In genomic region chr15:25739687-25740121, GRCh38 we compare ENCODE assay signal across 8 cellular contexts.
DNase-seq lines count a peak whose midpoint lies in the region; ATAC-seq and TF ChIP-seq lines count a peak whose summit lies in the region.

No MANE protein-coding gene starts in this region.

- no peaks in the 10 kb centered on the region for H3K9me3 Mint-ChIP-seq in Caco-2 (ENCODE audit: unreplicated experiment)

- no peaks in the 10 kb centered on the region for H3K9me3 ChIP-seq in Caco-2
- H3K9me3 ChIP-seq in HEK293 (ENCODE audit: control insufficient read depth, insufficient read depth, low read depth, low read length) = no peaks in the 10 kb centered on the region
- H3K9me3 ChIP-seq in OCI-LY7 (ENCODE audit: low read length) = no peaks in the 10 kb centered on the region
- H3K9me3 ChIP-seq in osteoblast (ENCODE audit: low read depth, low read length) = no peaks in the 10 kb centered on the region
- H3K9me3 ChIP-seq in ovary = no peaks in the 10 kb centered on the region

- no peaks in the 10 kb centered on the region for H4K20me1 ChIP-seq in OCI-LY7 (ENCODE audit: insufficient read depth, low read length)
- no peaks in the 10 kb centered on the region for H4K20me1 ChIP-seq in osteoblast (ENCODE audit: insufficient read depth, low read length)

- peaks cover 3% of the 10 kb centered on the region for H3K27me3 Mint-ChIP-seq in Caco-2 (ENCODE audit: insufficient read depth, unreplicated experiment)

- intact Hi-C loops in Caco-2 (cut with micrococcal nuclease; ENCODE audit: unreplicated experiment) = loop anchor here (1.0 kb wide), 1 partner anchor 195 kb away; no protein-coding TSS in a partner anchor
- intact Hi-C loops in OCI-LY7 (cut with micrococcal nuclease; ENCODE audit: unreplicated experiment) = loop anchor here (1.0 to 5.0 kb wide), 3 partner anchors 21 to 195 kb away; no protein-coding TSS in a partner anchor
- intact Hi-C loops in ovary (cut with DNase I) = loop anchor here in 1 of 4 donors (10.0 kb wide), 1 partner anchor 65 kb away; no protein-coding TSS in a partner anchor

- H3K36me3 Mint-ChIP-seq in Caco-2 (ENCODE audit: insufficient read depth, unreplicated experiment) = no peaks in the 10 kb centered on the region

- no peak for TF ChIP-seq POLR2A in ovary (IDR thresholded peaks at IDR 0.05)

- CTCF ChIA-PET in Caco-2 (lab: Charles Lee) = interaction anchor here (1.0 kb wide), 1 partner anchor 194 kb away, joined by 7 read pairs; no protein-coding TSS in a partner anchor
- CTCF ChIA-PET in HEK293 (lab: Yijun Ruan, JAX) = no interaction called here
- CTCF ChIA-PET in OCI-LY7 (lab: Charles Lee; ENCODE audit: unreplicated experiment) = no interaction called here

- H3K27me3 ChIP-seq in Caco-2 (replicated peaks; ENCODE audit: control insufficient read depth, insufficient read depth, low read length) (no peaks in the 10 kb centered on the region), osteoblast (ENCODE audit: insufficient read depth, low read length) (no peaks in the 10 kb centered on the region), ovary (no peaks in the 10 kb centered on the region)

- no peaks in the 10 kb centered on the region for H3K9me2 ChIP-seq in OCI-LY7 (ENCODE audit: insufficient read depth, low read length)

- H2AFZ ChIP-seq in OCI-LY7 (ENCODE audit: low read length) (no peak overlapping the region), osteoblast (ENCODE audit: low read length) (no peak overlapping the region)

- H3K79me2 ChIP-seq in OCI-LY7 (ENCODE audit: insufficient read depth, low read depth, low read length) (no peaks in the 10 kb centered on the region), osteoblast (ENCODE audit: insufficient read depth, low read length) (peaks cover 6% of the 10 kb centered on the region)

- H3K27ac Mint-ChIP-seq in Caco-2 (ENCODE audit: unreplicated experiment) = no peak overlapping the region

- 58 to 69% (median 65%) methylated on average over 7 of the region's 7 CpGs for WGBS in ovary, 3 donors

- POLR2A ChIA-PET in Caco-2 (lab: Charles Lee) (no interaction called here), HEK293 (lab: Yijun Ruan, JAX) (no interaction called here), OCI-LY7 (lab: Charles Lee) (no interaction called here)

- no peak for ATAC-seq in GM18867 (IDR thresholded peaks at IDR 0.05; ENCODE audit: unreplicated experiment)

- H3K4me1 ChIP-seq in Caco-2 (no peaks in the 10 kb centered on the region), HEK293 (ENCODE audit: control insufficient read depth, insufficient read depth, low read length) (no peaks in the 10 kb centered on the region), OCI-LY7 (ENCODE audit: insufficient read depth, low read length, poor library complexity, severe bottlenecking) (no peaks in the 10 kb centered on the region), osteoblast (ENCODE audit: insufficient read depth, low read length) (peaks cover 20% of the 10 kb centered on the region), ovary (ENCODE audit: insufficient read depth) (peaks cover 4% of the 10 kb centered on the region)

- TF ChIP-seq CTCF in Caco-2 (IDR thresholded peaks at IDR 0.05; ENCODE audit: insufficient read depth in 1 of 2, low read depth in 1 of 2, low read length in 1 of 2, severe bottlenecking in 1 of 2, unreplicated experiment in 1 of 2) (peak; percentile 13 to 30), HEK293 (tag by site-specific recombination; IDR thresholded peaks at IDR 0.05) (no peak), OCI-LY7 (conservative IDR thresholded peaks at IDR 0.05; ENCODE audit: low read length) (peak; percentile 76), osteoblast (IDR thresholded peaks at IDR 0.05; ENCODE audit: extremely low read depth, low read depth, low read length) (peak; percentile 53), ovary (IDR thresholded peaks at IDR 0.05) (no peak)

- H3K27ac ChIP-seq in HEK293 (ENCODE audit: extremely low read depth, low read depth, low read length) (no peak overlapping the region), OCI-LY7 (ENCODE audit: low read depth, low read length, poor library complexity, severe bottlenecking) (no peak overlapping the region), osteoblast (ENCODE audit: low read depth, low read length) (no peak overlapping the region), ovary (no peak overlapping the region)

- H3K4me2 ChIP-seq in OCI-LY7 (ENCODE audit: low read length) = peak overlapping the region; percentile 24
- H3K4me2 ChIP-seq in osteoblast (ENCODE audit: insufficient read depth, low read length) = no peak overlapping the region

- no peak overlapping the region for H3K4me3 Mint-ChIP-seq in Caco-2 (ENCODE audit: unreplicated experiment)

- H3K4me3 ChIP-seq in Caco-2 (ENCODE audit: low read depth, low read length) = no peak overlapping the region
- H3K4me3 ChIP-seq in HEK293 (ENCODE audit: low read depth, low read length) = no peak overlapping the region
- no peak overlapping the region for H3K4me3 ChIP-seq in OCI-LY7 (ENCODE audit: low read depth, low read length, poor library complexity, severe bottlenecking)
- no peak overlapping the region for H3K4me3 ChIP-seq in osteoblast (ENCODE audit: insufficient read depth, low read length)
- H3K4me3 ChIP-seq in ovary = no peak overlapping the region

- DNase-seq in Caco-2 = peak in 1 of 2 experiments; percentile 47
- DNase-seq in OCI-LY7 (ENCODE audit: low spot score) = peak; percentile 72
- DNase-seq in cerebellar cortex (ENCODE audit: low spot score) = peak; percentile 39
- DNase-seq in osteoblast (ENCODE audit: insufficient read length, low spot score, missing footprints) = peak; percentile 83
- DNase-seq in ureter (ENCODE audit: low spot score) = no peak
- DNase-seq in ovary = no peak

- no peaks in the 10 kb centered on the region for H3K4me1 Mint-ChIP-seq in Caco-2 (ENCODE audit: low read depth, unreplicated experiment)

- H3K36me3 ChIP-seq in Caco-2 (ENCODE audit: control insufficient read depth, insufficient read depth, low read length) = no peaks in the 10 kb centered on the region
- no peaks in the 10 kb centered on the region for H3K36me3 ChIP-seq in HEK293 (ENCODE audit: control insufficient read depth in 2 of 2, insufficient read depth in 1 of 2, low read length in 2 of 2)
- H3K36me3 ChIP-seq in OCI-LY7 (ENCODE audit: insufficient read depth, low read length) = no peaks in the 10 kb centered on the region
- H3K36me3 ChIP-seq in osteoblast (ENCODE audit: insufficient read depth, low read length) = peaks cover 3% of the 10 kb centered on the region
- no peaks in the 10 kb centered on the region for H3K36me3 ChIP-seq in ovary

- no peak for TF ChIP-seq EP300 in ovary (IDR thresholded peaks at IDR 0.05)

- BruUV-seq in Caco-2 (replicated peaks; lab: Mats Ljungman, UMichigan) = no TSS peak
- no TSS peak for BruUV-seq in OCI-LY7 (replicated peaks; lab: Mats Ljungman, UMichigan)

TF ChIP-seq in HEK293, 187 proteins besides CTCF, POLR2A, EP300 and RAD21:
- TF ChIP-seq ZNF654 (tag by site-specific recombination; IDR thresholded peaks at IDR 0.05; ENCODE audit: low read depth) = 0 out of 2 replicates have a peak, but pooled peaks have one; percentile 8
- no peak for TF ChIP-seq ZNF433 (tag by site-specific recombination; IDR thresholded peaks at IDR 0.05; ENCODE audit: low read depth)
- 0 out of 2 replicates have a peak, but pooled peaks have one; percentile 21 for TF ChIP-seq ZNF341 (tag by site-specific recombination; IDR thresholded peaks at IDR 0.05; ENCODE audit: low read depth)
- no peak for TF ChIP-seq ZNF335 (tag by site-specific recombination; conservative IDR thresholded peaks at IDR 0.05)

Comparison
In these comparisons a context has a peak if more than half of its experiments do, and no peak if none do; other contexts are left out.
1. DNase-seq: peak in OCI-LY7 (single experiment), cerebellar cortex (single experiment) and osteoblast (single experiment); none in ureter (single experiment) and ovary (0 of 5).
2. CTCF ChIP-seq: peak in Caco-2 (2 of 2), OCI-LY7 (single experiment) and osteoblast (single experiment); none in HEK293 (single experiment) and ovary (0 of 3).